8 cellular contexts compared by ENCODE assay signal in genomic region chr7:6636741-6637543, GRCh38. TPM values are rescaled to one million over a fixed set of nuclear protein-coding genes. Genes with fewer than 3 reads are reported as not detected.
DNase-seq lines count a peak whose midpoint lies in the region; ATAC-seq and TF ChIP-seq lines count a peak whose summit lies in the region.

Gene ZNF316 (plus strand): TSS chr7:6637318. CDS start chr7:6642410, 5,092 bp downstream.

- no peak for TF ChIP-seq CTCF in epithelial cell of esophagus (IDR thresholded peaks at IDR 0.05; ENCODE audit: insufficient read depth, low read depth, low read length, missing control alignments)

- no peaks in the 10 kb centered on the region for H3K9me3 Mint-ChIP-seq in activated CD8-positive, alpha-beta memory T cell treated with anti-CD3 and anti-CD28 coated beads, Interleukin-2, amount 10 ng/mL, durations not matched to agents 7 days and 5 days (ENCODE audit: low read depth)

- DNase-seq in NCI-H1092 treated with DMSO at 0.1 percent for 48 hours (lab: John Stamatoyannopoulos, UW) (peak; percentile 51), NCI-H1092 (lab: John Stamatoyannopoulos, UW) (no peak), NCI-H226 (peak; percentile 66), epithelial cell of esophagus (ENCODE audit: low read depth) (peak; percentile 47), mucosa of gallbladder (ENCODE audit: low spot score) (peak; percentile 39)
- DNase-seq in activated CD8-positive, alpha-beta memory T cell treated with anti-CD3 and anti-CD28 coated beads, Interleukin-2, amount 10 ng/mL, durations not matched to agents 7 days and 5 days, result peak; percentile 61
- peak; percentile 44 for DNase-seq in stimulated activated CD8-positive, alpha-beta memory T cell treated with anti-CD3 and anti-CD28 coated beads, Interleukin-4, amount 100 ng/mL, for 24 hours (ENCODE audit: low read depth)

- no peaks in the 10 kb centered on the region for H3K27me3 Mint-ChIP-seq in activated CD8-positive, alpha-beta memory T cell treated with anti-CD3 and anti-CD28 coated beads, Interleukin-2, amount 10 ng/mL, durations not matched to agents 7 days and 5 days

- H3K4me1 Mint-ChIP-seq in activated CD8-positive, alpha-beta memory T cell treated with anti-CD3 and anti-CD28 coated beads, Interleukin-2, amount 10 ng/mL, durations not matched to agents 7 days and 5 days, result peaks cover 29% of the 10 kb centered on the region

- CTCF ChIA-PET in activated CD8-positive, alpha-beta memory T cell treated with anti-CD3 and anti-CD28 coated beads, Interleukin-2, amount 10 ng/mL, durations not matched to agents 7 days and 5 days (lab: Charles Lee), result interaction anchor here (0.6 to 1.3 kb wide), 4 partner anchors 9 to 79 kb away, joined by 3 to 5 read pairs (median 3); no protein-coding TSS in a partner anchor

- H3K36me3 Mint-ChIP-seq in activated CD8-positive, alpha-beta memory T cell treated with anti-CD3 and anti-CD28 coated beads, Interleukin-2, amount 10 ng/mL, durations not matched to agents 7 days and 5 days, result peaks cover 25% of the 10 kb centered on the region

- peak within 1 kb of the TSS; percentile 81 for H3K27ac Mint-ChIP-seq in activated CD8-positive, alpha-beta memory T cell treated with anti-CD3 and anti-CD28 coated beads, Interleukin-2, amount 10 ng/mL, durations not matched to agents 7 days and 5 days

- peak; percentile 66 for ATAC-seq in HG02588 (IDR thresholded peaks at IDR 0.05; ENCODE audit: unreplicated experiment)
- ATAC-seq in activated CD8-positive, alpha-beta memory T cell treated with anti-CD3 and anti-CD28 coated beads, Interleukin-2, amount 10 ng/mL, durations not matched to agents 7 days and 5 days, result peak; percentile 80

- H3K4me3 Mint-ChIP-seq in activated CD8-positive, alpha-beta memory T cell treated with anti-CD3 and anti-CD28 coated beads, Interleukin-2, amount 10 ng/mL, durations not matched to agents 7 days and 5 days, result peak within 1 kb of the TSS; percentile 76

- H3K4me3 ChIP-seq in epithelial cell of esophagus (ENCODE audit: low read length), result peak within 1 kb of the TSS; percentile 66

RNA-seq across cellular contexts. Expression of gene ZNF316, which starts in this region (rescaled TPM):
- total RNA-seq in activated CD8-positive, alpha-beta memory T cell treated with anti-CD3 and anti-CD28 coated beads, Interleukin-2, amount 10 ng/mL, durations not matched to agents 7 days and 5 days, result 10 to 100 TPM; 29.2 to 32.2 TPM
- 37.3 TPM for total RNA-seq in mucosa of gallbladder
